20 cellular contexts compared by ENCODE assay signal in genomic region chr2:181741756-181742155, GRCh38.
DNase-seq lines count a peak whose midpoint lies in the region; ATAC-seq and TF ChIP-seq lines count a peak whose summit lies in the region.
"Had no signal": no experiment of that assay in that cellular context is flagged by ENCODE, and none has a peak within 500 bp of the region (broad histone marks: within the 10 kb centered on the region; RNA-seq: fewer than 3 reads in every experiment).

No MANE protein-coding gene starts in this region.

- H3K4ac ChIP-seq in IMR-90 (ENCODE audit: low read depth, low read length), result no peak overlapping the region

- no peak overlapping the region for H3K14ac ChIP-seq in IMR-90 (replicated peaks; ENCODE audit: low read depth, low read length)

- H3K9me3 ChIP-seq in IMR-90 (ENCODE audit: control insufficient read depth, insufficient read depth, low read length), result no peaks in the 10 kb centered on the region
- no peaks in the 10 kb centered on the region for H3K9me3 ChIP-seq in mucosa of descending colon
- H3K9me3 ChIP-seq: gastroesophageal sphincter, vagina had no signal

- no peak for TF ChIP-seq CTCF in IMR-90 (conservative IDR thresholded peaks at IDR 0.05; ENCODE audit: low read depth, low read length)
- no peak for TF ChIP-seq CTCF in mucosa of descending colon (IDR thresholded peaks at IDR 0.05)

- BruUV-seq in IMR-90 (replicated peaks; lab: Mats Ljungman, UMichigan), result no TSS peak

- no peak overlapping the region for H4K91ac ChIP-seq in IMR-90 (ENCODE audit: insufficient read depth, low read depth, low read length)

- no peak overlapping the region for H2AK9ac ChIP-seq in IMR-90 (replicated peaks; ENCODE audit: low read depth, low read length, poor library complexity)

- H3K23ac ChIP-seq in IMR-90 (ENCODE audit: low read depth, low read length), result no peak overlapping the region

- H4K20me1 ChIP-seq in IMR-90 (ENCODE audit: insufficient read depth, low read length), result no peaks in the 10 kb centered on the region

- no peak overlapping the region for H3K9ac ChIP-seq in IMR-90 (ENCODE audit: low read depth, low read length)

- H2BK5ac ChIP-seq in IMR-90 (ENCODE audit: low read depth, low read length, poor library complexity, severe bottlenecking), result no peak overlapping the region

- no peak overlapping the region for H3K18ac ChIP-seq in IMR-90 (ENCODE audit: low read depth, low read length)

- H4K5ac ChIP-seq in IMR-90 (ENCODE audit: low read depth, low read length), result no peak overlapping the region

- H3K36me3 ChIP-seq in IMR-90 (ENCODE audit: control insufficient read depth, insufficient read depth, low read length) (no peaks in the 10 kb centered on the region), mucosa of descending colon (ENCODE audit: low read depth) (no peaks in the 10 kb centered on the region)
- H3K36me3 ChIP-seq: gastroesophageal sphincter, vagina had no signal

- H2AK5ac ChIP-seq in IMR-90 (ENCODE audit: low read depth, low read length), result no peak overlapping the region

- H3K4me3 ChIP-seq in IMR-90 (ENCODE audit: insufficient read depth, low read depth, low read length), result no peak overlapping the region
- no peak overlapping the region for H3K4me3 ChIP-seq in mucosa of descending colon
- H3K4me3 ChIP-seq: gastroesophageal sphincter, vagina had no signal

- intact Hi-C loops in IMR-90 (cut with micrococcal nuclease), result loop anchor here (5.0 kb wide), 1 partner anchor 911 kb away; no protein-coding TSS in a partner anchor
- intact Hi-C loops in mucosa of descending colon (cut with DNase I, micrococcal nuclease), result loop anchor here in 1 of 2 donors (5.0 to 10.0 kb wide), 2 partner anchors 163 to 336 kb away; no protein-coding TSS in a partner anchor

- dilution Hi-C loops in IMR-90 (cut with HindIII; ENCODE audit: low sequenced_read_pairs, unreplicated experiment), result no loop called here

- H2BK20ac ChIP-seq in IMR-90 (ENCODE audit: low read depth, low read length), result no peak overlapping the region

- H3K56ac ChIP-seq in IMR-90 (ENCODE audit: extremely low read depth, insufficient read depth, low read length), result no peak overlapping the region

- WGBS in IMR-90 (ENCODE audit: extremely low coverage in 2 of 2, insufficient read length in 1 of 2), 2 experiments, result no CpG with 5 or more reads among the region's 1 CpG

- DNase-seq in AG08396 (ENCODE audit: low spot score), result peak; percentile 42
- DNase-seq in IMR-90, result peak; percentile 75
- DNase-seq in dedifferentiated amniotic fluid mesenchymal stem cell (ENCODE audit: extremely low spot score), result peak; percentile 30
- no peak for DNase-seq in mucosa of descending colon
- no peak for DNase-seq in midbrain (lab: John Stamatoyannopoulos, UW)
- no peak for DNase-seq in Ammon's horn (ENCODE audit: low spot score)
- no peak for DNase-seq in activated T-cell treated with anti-CD3 and anti-CD28 coated beads, Interleukin-2, amount 50 U/mL, for 1 hour
- DNase-seq: activated CD4-positive, CD25-positive, alpha-beta regulatory T cell; DMS79; Karpas-422; left cardiac atrium; NCI-H1105 treated with DMSO at 0.1 percent for 48 hours; NCI-H2171; stimulated activated CD4-positive, alpha-beta T cell treated with anti-CD3 and anti-CD28 coated beads, Interleukin-12 subunit alpha, Interleukin-12 subunit beta, amount 100 ng/mL, for 4 hours; stimulated activated CD8-positive, alpha-beta memory T cell treated with anti-CD3 and anti-CD28 coated beads, Interleukin-4, amount 100 ng/mL, for 48 hours; substantia nigra had no signal

- in situ Hi-C loops in IMR-90 (cut with MboI; ENCODE audit: low sequenced_read_pairs), result no loop called here

- POLR2A ChIA-PET in IMR-90 (lab: Charles Lee; ENCODE audit: unreplicated experiment), result no interaction called here

- TF ChIP-seq RAD21 in IMR-90 (IDR thresholded peaks at IDR 0.05; ENCODE audit: low read length), result no peak

- no peaks in the 10 kb centered on the region for H3K79me1 ChIP-seq in IMR-90 (ENCODE audit: low read depth in 1 of 2, low read length in 2 of 2)

- no peak overlapping the region for H2BK15ac ChIP-seq in IMR-90 (ENCODE audit: low read depth, low read length)

- ATAC-seq in IMR-90 (ENCODE audit: low read depth), result 0 out of 2 replicates have a peak, but pooled peaks have one; percentile 17
- ATAC-seq in mucosa of descending colon, result peak; percentile 68
- ATAC-seq in activated CD4-positive, CD25-positive, alpha-beta regulatory T cell treated with anti-CD3 and anti-CD28 coated beads, Interleukin-2, amount 50 U/mL, for 24 hours, result no peak
- ATAC-seq: activated naive CD4-positive, alpha-beta T cell treated with anti-CD3 and anti-CD28 coated beads, Interleukin-2, amount 50 U/mL, for 72 hours; gastroesophageal sphincter; left cardiac atrium had no signal

- no peak overlapping the region for H4K8ac ChIP-seq in IMR-90 (ENCODE audit: low read depth in 2 of 2, low read length in 2 of 2)

- no peak overlapping the region for H3K4me2 ChIP-seq in IMR-90 (ENCODE audit: low read depth, low read length)

- no peak for TF ChIP-seq POLR2A in IMR-90 (IDR thresholded peaks at IDR 0.05; ENCODE audit: low read depth, low read length)

- no peaks in the 10 kb centered on the region for H3K27me3 ChIP-seq in IMR-90 (ENCODE audit: control insufficient read depth, insufficient read depth, low read length)
- H3K27me3 ChIP-seq: gastroesophageal sphincter, vagina had no signal

- no peak overlapping the region for H2AFZ ChIP-seq in IMR-90 (replicated peaks; ENCODE audit: low read length, poor library complexity)

- H3K9me1 ChIP-seq in IMR-90 (ENCODE audit: insufficient read depth, low read length), result no peaks in the 10 kb centered on the region

- no peak overlapping the region for H2BK120ac ChIP-seq in IMR-90 (ENCODE audit: low read depth, low read length)

- no peak overlapping the region for H3K27ac ChIP-seq in IMR-90 (ENCODE audit: insufficient read depth, low read length)
- H3K27ac ChIP-seq: gastroesophageal sphincter, vagina had no signal

- no peaks in the 10 kb centered on the region; the same call in 1 of the 2 replicates for H3K4me1 ChIP-seq in IMR-90 (ENCODE audit: control insufficient read depth, insufficient read depth, low read length)
- no peaks in the 10 kb centered on the region for H3K4me1 ChIP-seq in mucosa of descending colon (ENCODE audit: low read depth)
- H3K4me1 ChIP-seq: vagina had no signal

- CTCF ChIA-PET in IMR-90 (lab: Yijun Ruan, JAX), result interaction anchor here (1.2 to 2.0 kb wide), 3 partner anchors 156 to 391 kb away, joined by 3 to 12 read pairs (median 6); no protein-coding TSS in a partner anchor

TF ChIP-seq in IMR-90, 13 proteins besides CTCF, POLR2A, EP300 and RAD21:
- no peak for TF ChIP-seq CHD1 (IDR thresholded peaks at IDR 0.05; ENCODE audit: low read depth, low read length)
- no peak for TF ChIP-seq BHLHE40 (IDR thresholded peaks at IDR 0.05; ENCODE audit: low read depth, low read length)
- peak; percentile 37; the same call in 1 of the 2 replicates for TF ChIP-seq CEBPB (IDR thresholded peaks at IDR 0.05; ENCODE audit: low read depth, low read length)
- no peak for TF ChIP-seq ELK1 (IDR thresholded peaks at IDR 0.05; ENCODE audit: borderline replicate concordance, low read depth, low read length)
TF ChIP-seq in IMR-90: peak in this region for 1.

Comparison
In these comparisons a context has a peak if more than half of its experiments do, and no peak if none do; other contexts are left out.
1. DNase-seq: peak in AG08396 (single experiment), IMR-90 (single experiment) and dedifferentiated amniotic fluid mesenchymal stem cell (single experiment); none in mucosa of descending colon (0 of 3), midbrain (single experiment), Ammon's horn (single experiment) and activated T-cell treated with anti-CD3 and anti-CD28 coated beads, Interleukin-2, amount 50 U/mL, for 1 hour (single experiment).
2. ATAC-seq: peak in IMR-90 (single experiment) and mucosa of descending colon (single experiment); none in activated CD4-positive, CD25-positive, alpha-beta regulatory T cell treated with anti-CD3 and anti-CD28 coated beads, Interleukin-2, amount 50 U/mL, for 24 hours (0 of 2).